In genomic region chr1:29275435-29275834, GRCh38 we compare ENCODE assay signal across 2 cellular contexts.
TF ChIP-seq lines count a peak whose summit lies in the region.

No MANE protein-coding gene starts in this region.

TF ChIP-seq in GM23338, 12 proteins besides CTCF, POLR2A, EP300 and RAD21:
- TF ChIP-seq ZNF114 (CRISPR knock-in tag; IDR thresholded peaks at IDR 0.05) (no peak), REST (IDR thresholded peaks at IDR 0.05; ENCODE audit: unreplicated experiment) (no peak), POLR2AphosphoS5 (IDR thresholded peaks at IDR 0.05; ENCODE audit: low read depth) (no peak), NANOG (IDR thresholded peaks at IDR 0.05; ENCODE audit: borderline replicate concordance) (no peak), ZNF331 (CRISPR knock-in tag; IDR thresholded peaks at IDR 0.05; ENCODE audit: low read depth) (no peak), ETS1 (IDR thresholded peaks at IDR 0.05) (no peak), CREB1 (CRISPR knock-in tag; IDR thresholded peaks at IDR 0.05; ENCODE audit: low read depth) (no peak), EZH2 (IDR thresholded peaks at IDR 0.05; ENCODE audit: low read depth, unreplicated experiment) (no peak)
TF ChIP-seq in GM23338: peak in this region for 0.

TF ChIP-seq in H1, 55 proteins besides CTCF, POLR2A, EP300 and RAD21:
- TF ChIP-seq CTBP2 (IDR thresholded peaks at IDR 0.05; ENCODE audit: borderline replicate concordance, insufficient read depth, insufficient read length, low read length) (no peak), HDAC2 (IDR thresholded peaks at IDR 0.05; ENCODE audit: borderline replicate concordance in 1 of 2, low read depth in 2 of 2, low read length in 2 of 2) (no peak), SIN3A (conservative IDR thresholded peaks at IDR 0.05 in 1 of 2, IDR thresholded peaks at IDR 0.05 in 1 of 2; ENCODE audit: low read depth in 1 of 2, low read length in 2 of 2) (no peak), GABPA (IDR thresholded peaks at IDR 0.05; ENCODE audit: borderline replicate concordance, insufficient read depth, low read length) (no peak), PHF8 (conservative IDR thresholded peaks at IDR 0.05; ENCODE audit: low read depth, low read length) (no peak), BRCA1 (IDR thresholded peaks at IDR 0.05; ENCODE audit: low read depth, low read length) (no peak), NANOG (IDR thresholded peaks at IDR 0.05; ENCODE audit: insufficient read depth, low read depth, low read length, poor library complexity, severe bottlenecking) (no peak), KDM5A (IDR thresholded peaks at IDR 0.05; ENCODE audit: low read length) (no peak), POLR2AphosphoS5 (IDR thresholded peaks at IDR 0.05; ENCODE audit: low read depth, low read length) (no peak), CREB1 (IDR thresholded peaks at IDR 0.05) (no peak), FOSL1 (IDR thresholded peaks at IDR 0.05; ENCODE audit: insufficient read depth, low read depth, low read length) (no peak), SIX5 (IDR thresholded peaks at IDR 0.05; ENCODE audit: low read depth, low read length) (no peak), ATF2 (IDR thresholded peaks at IDR 0.05; ENCODE audit: low read length) (no peak), TCF12 (IDR thresholded peaks at IDR 0.05; ENCODE audit: low read depth, low read length) (no peak), POU5F1 (IDR thresholded peaks at IDR 0.05; ENCODE audit: low read depth, low read length) (no peak)
